In genomic region chr18:68714707-68715496, GRCh38 we compare ENCODE assay signal across 8 cellular contexts. TPM values are rescaled to one million over a fixed set of nuclear protein-coding genes. Genes with fewer than 3 reads are reported as not detected.
DNase-seq lines count a peak whose midpoint lies in the region; ATAC-seq, FAIRE-seq and TF ChIP-seq lines count a peak whose summit lies in the region.

TMX3 (minus strand) TSS chr18:68715108; CDS start chr18:68714981, 127 bp downstream.

- H3K27me3 ChIP-seq in ACC112 (ENCODE audit: insufficient read depth, low read length) (no peaks in the 10 kb centered on the region), breast epithelium (no peaks in the 10 kb centered on the region), iPS-20b (ENCODE audit: insufficient read depth, low read length) (no peaks in the 10 kb centered on the region), small intestine (ENCODE audit: control insufficient read depth in 2 of 2, insufficient read depth in 2 of 2, low read length in 2 of 2) (no peaks in the 10 kb centered on the region)

- TF ChIP-seq CTCF in VCaP (conservative IDR thresholded peaks at IDR 0.05) (no peak), breast epithelium (IDR thresholded peaks at IDR 0.05) (no peak)

- WGBS in small intestine, 3 donors: 0 to 1% (median 0%) methylated on average over 64 to 71 of the region's 71 CpGs

- peaks cover 47% of the 10 kb centered on the region for H3K79me2 ChIP-seq in ACC112 (ENCODE audit: control insufficient read depth, insufficient read depth, low read length, unreplicated experiment)

- peak; percentile 96 for ATAC-seq in GM18870 (IDR thresholded peaks at IDR 0.05; ENCODE audit: unreplicated experiment)
- ATAC-seq in HG03135 (IDR thresholded peaks at IDR 0.05; ENCODE audit: unreplicated experiment): peak; percentile 98

- H3K36me3 ChIP-seq in ACC112 (ENCODE audit: insufficient read depth, low read length) (peaks cover 32% of the 10 kb centered on the region), breast epithelium (no peaks in the 10 kb centered on the region), iPS-20b (ENCODE audit: insufficient read depth, low read depth, low read length) (peaks cover 33% of the 10 kb centered on the region), small intestine (ENCODE audit: control insufficient read depth in 2 of 2, insufficient read depth in 2 of 2, low read length in 2 of 2) (peaks cover 0 to 4% of the 10 kb centered on the region in 2 donors)

- peak within 1 kb of the TSS; percentile 62; the same call in 1 of the 2 replicates for H3K27ac ChIP-seq in ACC112 (ENCODE audit: low read depth, low read length)
- peak within 1 kb of the TSS; percentile 83 for H3K27ac ChIP-seq in VCaP
- H3K27ac ChIP-seq in breast epithelium: peak within 1 kb of the TSS; percentile 80 to 86
- peak within 1 kb of the TSS; percentile 58 for H3K27ac ChIP-seq in iPS-20b (ENCODE audit: low read length)
- H3K27ac ChIP-seq in small intestine (ENCODE audit: low read depth in 1 of 2, low read length in 1 of 2): peak within 1 kb of the TSS in 1 of 2 donors; percentile 84

- H3K9me3 ChIP-seq in breast epithelium (no peaks in the 10 kb centered on the region), iPS-20b (ENCODE audit: insufficient read depth, low read depth, low read length) (no peaks in the 10 kb centered on the region), small intestine (ENCODE audit: control insufficient read depth, low read depth) (no peaks in the 10 kb centered on the region)

- TF ChIP-seq POLR2A in breast epithelium (IDR thresholded peaks at IDR 0.05): no peak

- intact Hi-C loops in breast epithelium (cut with DNase I; ENCODE audit: low total_unique reads): no loop called here

- DNase-seq in NCI-H2196 treated with DMSO at 0.1 percent for 48 hours (lab: John Stamatoyannopoulos, UW; ENCODE audit: unreplicated experiment): peak; percentile 89
- DNase-seq in breast epithelium (ENCODE audit: low spot score in 2 of 2): peak; percentile 71 to 76
- DNase-seq in small intestine: peak; percentile 93

- H2AFZ ChIP-seq in ACC112 (ENCODE audit: low read length, unreplicated experiment): peak within 1 kb of the TSS; percentile 96

- H3K4me1 ChIP-seq in ACC112 (ENCODE audit: control insufficient read depth, insufficient read depth, low read length, unreplicated experiment) (peaks cover 16% of the 10 kb centered on the region), breast epithelium (peaks cover 0 to 5% of the 10 kb centered on the region in 2 donors), iPS-20b (ENCODE audit: insufficient read depth, low read length) (peaks cover 5% of the 10 kb centered on the region; the same call in 1 of the 2 replicates), small intestine (ENCODE audit: control insufficient read depth in 2 of 2, insufficient read depth in 1 of 2, low read depth in 1 of 2, low read length in 1 of 2) (peaks cover 2 to 10% of the 10 kb centered on the region in 2 donors)

- FAIRE-seq in small intestine (lab: Jason Lieb, UNC): no peak

- H3K9ac ChIP-seq in iPS-20b (ENCODE audit: low read depth, low read length): peak within 1 kb of the TSS; percentile 88

- H3K4me3 ChIP-seq in ACC112 (ENCODE audit: low read depth, low read length): peak within 1 kb of the TSS; percentile 94
- peak within 1 kb of the TSS; percentile 83 to 96 (median 95) for H3K4me3 ChIP-seq in breast epithelium
- H3K4me3 ChIP-seq in iPS-20b (ENCODE audit: low read length): peak within 1 kb of the TSS; percentile 98
- H3K4me3 ChIP-seq in small intestine (ENCODE audit: low read depth in 1 of 2, low read length in 2 of 2): peak within 1 kb of the TSS; percentile 71 to 80

RNA-seq across cellular contexts. Expression of gene TMX3, which starts in this region (rescaled TPM):
- total RNA-seq in breast epithelium: 10 to 100 TPM; 41.0 to 55.3 (median 41.3) TPM
- polyA plus RNA-seq in small intestine: 10 to 100 TPM; 14.5 to 45.4 (median 22.2) TPM
